ENCODE assay signal across 1 cellular context in the genomic region with DNA sequence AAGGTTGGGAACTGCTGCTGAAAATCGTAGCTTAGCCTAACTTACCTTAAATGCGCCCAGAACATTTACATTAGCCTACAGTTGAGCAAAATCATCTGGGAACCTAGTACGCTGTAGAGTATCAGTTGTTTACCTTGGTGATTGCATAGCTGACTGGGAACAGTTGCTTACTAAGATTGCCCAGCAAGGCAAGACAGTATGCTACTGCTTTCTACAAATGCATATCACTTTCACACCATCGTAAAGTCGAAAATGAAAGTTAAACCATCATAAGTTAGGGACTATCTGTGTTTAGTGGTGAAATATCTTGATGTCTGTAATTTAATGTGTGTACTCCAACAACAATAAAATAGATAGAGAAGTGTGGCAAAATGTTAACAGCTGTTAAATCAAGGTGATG.
TF ChIP-seq lines count a peak whose summit lies in the region.

No MANE protein-coding gene starts in this region.

TF ChIP-seq in A549, 52 proteins besides CTCF, POLR2A, EP300 and RAD21 (continued from another document):
- TF ChIP-seq HMGXB4 (CRISPR knock-in tag; IDR thresholded peaks at IDR 0.05; ENCODE audit: borderline replicate concordance) (no peak), RARB (CRISPR knock-in tag; IDR thresholded peaks at IDR 0.05) (no peak), E2F6 (IDR thresholded peaks at IDR 0.05; ENCODE audit: borderline replicate concordance, low read depth) (no peak), RNF2 (IDR thresholded peaks at IDR 0.05; ENCODE audit: borderline replicate concordance, low read depth) (no peak), CHD2 (IDR thresholded peaks at IDR 0.05; ENCODE audit: low read length, partially characterized antibody) (no peak), CBX2 (IDR thresholded peaks at IDR 0.05; ENCODE audit: borderline replicate concordance, low read depth) (no peak), CEBPB (IDR thresholded peaks at IDR 0.05) (no peak), HOXB13 (CRISPR knock-in tag; IDR thresholded peaks at IDR 0.05; ENCODE audit: low read depth) (no peak)
